14 cellular contexts compared by ENCODE assay signal in genomic region chr20:2729251-2729713, GRCh38. TPM values are rescaled to one million over a fixed set of nuclear protein-coding genes. Genes with fewer than 3 reads are reported as not detected.
DNase-seq lines count a peak whose midpoint lies in the region; ATAC-seq and TF ChIP-seq lines count a peak whose summit lies in the region.
"Had no signal": no experiment of that assay in that cellular context is flagged by ENCODE, and none has a peak within 500 bp of the region (broad histone marks: within the 10 kb centered on the region; RNA-seq: fewer than 3 reads in every experiment).

No MANE protein-coding gene starts in this region.

- peak; percentile 89 to 92 for ATAC-seq in CD4-positive, CD25-positive, alpha-beta regulatory T cell (ENCODE audit: low read depth in 2 of 2)
- ATAC-seq in activated B cell treated with CpG ODN at 0.5 μM for 24 hours (ENCODE audit: low read depth) (peak; percentile 60), GM18498 (IDR thresholded peaks at IDR 0.05; ENCODE audit: unreplicated experiment) (no peak), GM21515 (IDR thresholded peaks at IDR 0.05; ENCODE audit: unreplicated experiment) (no peak)
- peak; percentile 89 for ATAC-seq in effector memory CD8-positive, alpha-beta T cell (replicated peaks)

- peak overlapping the region; percentile 91 to 97 (median 93) for H3K27ac Mint-ChIP-seq in CD4-positive, CD25-positive, alpha-beta regulatory T cell
- H3K27ac Mint-ChIP-seq in activated B cell treated with CpG ODN at 0.5 μM for 24 hours, result no peak overlapping the region
- H3K27ac Mint-ChIP-seq in effector memory CD8-positive, alpha-beta T cell, result peak overlapping the region; percentile 87 to 90
- H3K27ac Mint-ChIP-seq: HFFc6 had no signal

- H3K27me3 Mint-ChIP-seq in CD4-positive, CD25-positive, alpha-beta regulatory T cell, result peaks cover 39% of the 10 kb centered on the region
- peaks cover 39% of the 10 kb centered on the region for H3K27me3 Mint-ChIP-seq in activated B cell treated with CpG ODN at 0.5 μM for 24 hours
- H3K27me3 Mint-ChIP-seq in effector memory CD8-positive, alpha-beta T cell, result no peaks in the 10 kb centered on the region

- intact Hi-C loops in activated B cell treated with CpG ODN at 0.5 μM for 24 hours (cut with micrococcal nuclease), result no loop called here

- H3K27me3 ChIP-seq in CD4-positive, CD25-positive, alpha-beta regulatory T cell (ENCODE audit: control insufficient read depth, insufficient read depth, low read length), result peaks cover 3% of the 10 kb centered on the region
- H3K27me3 ChIP-seq in H7 (ENCODE audit: control insufficient read depth, insufficient read depth, low read length), result 0 out of 2 replicates have a peak, but pooled peaks cover 1% of the 10 kb centered on the region
- H3K27me3 ChIP-seq: vagina had no signal

- H3K36me3 Mint-ChIP-seq in CD4-positive, CD25-positive, alpha-beta regulatory T cell, result peaks cover 8% of the 10 kb centered on the region
- no peaks in the 10 kb centered on the region for H3K36me3 Mint-ChIP-seq in activated B cell treated with CpG ODN at 0.5 μM for 24 hours (ENCODE audit: low read depth)
- H3K36me3 Mint-ChIP-seq in effector memory CD8-positive, alpha-beta T cell (ENCODE audit: insufficient read depth), result peaks cover 3% of the 10 kb centered on the region

- no peak for TF ChIP-seq CTCF in activated B cell treated with CpG ODN at 0.5 μM for 24 hours (IDR thresholded peaks at IDR 0.05)
- TF ChIP-seq CTCF in GM13976 (IDR thresholded peaks at IDR 0.05; ENCODE audit: borderline replicate concordance, control extremely low read depth, extremely low read depth, insufficient read depth, missing control alignments), result no peak

- CTCF ChIA-PET in activated B cell treated with CpG ODN at 0.5 μM for 24 hours (lab: Charles Lee), result interaction anchor here (0.9 to 1.5 kb wide), 4 partner anchors 11 to 221 kb away, joined by 3 to 4 read pairs (median 3); no protein-coding TSS in a partner anchor

- peak overlapping the region; percentile 12 to 82 (median 72) for H3K4me3 Mint-ChIP-seq in CD4-positive, CD25-positive, alpha-beta regulatory T cell
- no peak overlapping the region for H3K4me3 Mint-ChIP-seq in activated B cell treated with CpG ODN at 0.5 μM for 24 hours
- peak overlapping the region; percentile 57 to 65 for H3K4me3 Mint-ChIP-seq in effector memory CD8-positive, alpha-beta T cell
- H3K4me3 Mint-ChIP-seq: HFFc6 had no signal

- H3K4me1 ChIP-seq in CD4-positive, CD25-positive, alpha-beta regulatory T cell (ENCODE audit: control insufficient read depth, insufficient read depth, low read length, poor library complexity, severe bottlenecking), result peaks cover 24% of the 10 kb centered on the region
- H3K4me1 ChIP-seq: vagina had no signal

- peaks cover 5% of the 10 kb centered on the region in 2 experiments for H3K9me3 ChIP-seq in CD4-positive, CD25-positive, alpha-beta regulatory T cell (ENCODE audit: control insufficient read depth in 2 of 2, low read length in 2 of 2)
- H3K9me3 ChIP-seq: vagina had no signal

- peak in 2 of 3 donors; percentile 63 to 85 for DNase-seq in CD4-positive, CD25-positive, alpha-beta regulatory T cell
- DNase-seq in H7 (peak; percentile 37), activated B cell treated with CpG ODN at 0.5 μM for 24 hours (no peak), NCI-H1105 treated with DMSO at 0.1 percent for 48 hours (lab: John Stamatoyannopoulos, UW) (no peak), GM13976 (ENCODE audit: low spot score) (no peak)
- peak in 1 of 3 experiments; percentile 38 for DNase-seq in effector memory CD8-positive, alpha-beta T cell
- DNase-seq: effector memory CD4-positive, alpha-beta T cell; hypothalamus; NCI-H1105; retina had no signal

- H3K4me1 Mint-ChIP-seq in CD4-positive, CD25-positive, alpha-beta regulatory T cell, result peaks cover 12 to 37% (median 19%) of the 10 kb centered on the region in 4 donors
- H3K4me1 Mint-ChIP-seq in activated B cell treated with CpG ODN at 0.5 μM for 24 hours, result peaks cover 7% of the 10 kb centered on the region
- peaks cover 15 to 18% of the 10 kb centered on the region in 2 donors for H3K4me1 Mint-ChIP-seq in effector memory CD8-positive, alpha-beta T cell (ENCODE audit: low read depth in 2 of 2)

- H3K36me3 ChIP-seq in CD4-positive, CD25-positive, alpha-beta regulatory T cell (ENCODE audit: control insufficient read depth, insufficient read depth, low read length), result no peaks in the 10 kb centered on the region
- H3K36me3 ChIP-seq in H7 (replicated peaks; ENCODE audit: control insufficient read depth, insufficient read depth, low read length), result no peaks in the 10 kb centered on the region
- H3K36me3 ChIP-seq: vagina had no signal

- H3K9me3 Mint-ChIP-seq in CD4-positive, CD25-positive, alpha-beta regulatory T cell, result peaks cover 0 to 13% (median 4%) of the 10 kb centered on the region in 7 donors
- peaks cover 14% of the 10 kb centered on the region for H3K9me3 Mint-ChIP-seq in activated B cell treated with CpG ODN at 0.5 μM for 24 hours
- H3K9me3 Mint-ChIP-seq in effector memory CD8-positive, alpha-beta T cell, result no peaks in the 10 kb centered on the region

- peak overlapping the region; percentile 66 for H3K27ac ChIP-seq in CD4-positive, CD25-positive, alpha-beta regulatory T cell (ENCODE audit: insufficient read depth, low read length, poor library complexity, severe bottlenecking)
- H3K27ac ChIP-seq: vagina had no signal

- H3K4me3 ChIP-seq in CD4-positive, CD25-positive, alpha-beta regulatory T cell (ENCODE audit: low read depth, low read length), result peak overlapping the region; percentile 54
- no peak overlapping the region for H3K4me3 ChIP-seq in H7 (ENCODE audit: insufficient read depth, low read depth, low read length)
- H3K4me3 ChIP-seq: vagina had no signal

- POLR2A ChIA-PET in activated B cell treated with CpG ODN at 0.5 μM for 24 hours (lab: Charles Lee), result interaction anchor here (0.6 kb wide), 1 partner anchor 120 kb away, joined by 5 read pairs; no protein-coding TSS in a partner anchor

- in situ Hi-C loops in GM13976 (cut with MboI; ENCODE audit: low sequenced_read_pairs, unreplicated experiment), result no loop called here

RNA-seq across cellular contexts. Expression of gene EBF4, which starts 36.7 kb away (rescaled TPM):
- 1.8 TPM for total RNA-seq in CD4-positive, CD25-positive, alpha-beta regulatory T cell
- polyA plus RNA-seq in CD4-positive, CD25-positive, alpha-beta regulatory T cell, result under 1 TPM in 2 of 4 donors, not detected in 2; 0.36 to 0.76 TPM
- 1.1 and 2.6 TPM in 2 replicates for total RNA-seq in H7 (2014; rRNA removed; shearing (Covaris generic))
- total RNA-seq in activated B cell treated with CpG ODN at 0.5 μM for 24 hours, result 1.6 and 2.4 TPM in 2 replicates

Comparison
In these comparisons a context has a peak if more than half of its experiments do, and no peak if none do; other contexts are left out.
1. ATAC-seq: peak in CD4-positive, CD25-positive, alpha-beta regulatory T cell (2 of 2), activated B cell treated with CpG ODN at 0.5 μM for 24 hours (single experiment) and effector memory CD8-positive, alpha-beta T cell (single experiment); none in GM18498 (single experiment) and GM21515 (single experiment).
2. DNase-seq: peak in CD4-positive, CD25-positive, alpha-beta regulatory T cell (2 of 3) and H7 (single experiment); none in activated B cell treated with CpG ODN at 0.5 μM for 24 hours (single experiment), NCI-H1105 treated with DMSO at 0.1 percent for 48 hours (single experiment) and GM13976 (single experiment).